ENCODE assay signal across 20 cellular contexts in the genomic region with DNA sequence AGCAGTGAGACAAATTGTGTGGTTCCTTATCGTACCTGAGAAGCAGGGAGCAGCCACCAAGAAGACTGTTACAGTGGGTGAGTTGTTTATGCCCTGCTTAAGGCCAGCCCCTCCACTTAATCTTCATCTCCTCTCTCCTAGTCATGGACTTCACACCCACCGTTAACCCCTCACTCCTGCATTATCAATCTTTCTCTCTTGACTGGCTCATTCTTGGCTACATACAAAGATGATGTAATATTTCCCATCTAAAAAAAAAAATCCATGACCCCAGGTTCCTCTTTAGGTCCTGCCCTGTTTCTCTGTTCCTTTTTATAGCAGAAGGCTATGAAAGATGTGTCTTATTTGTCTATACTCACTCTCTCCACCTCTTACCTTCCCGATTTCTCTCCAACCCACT.
DNase-seq lines count a peak whose midpoint lies in the region; ATAC-seq and TF ChIP-seq lines count a peak whose summit lies in the region.
"Had no signal": no experiment of that assay in that cellular context is flagged by ENCODE, and none has a peak within 500 bp of the region (broad histone marks: within the 10 kb centered on the region; RNA-seq: fewer than 3 reads in every experiment).

No MANE protein-coding gene starts in this region.

- no peaks in the 10 kb centered on the region for H3K27me3 ChIP-seq in endodermal cell (ENCODE audit: control insufficient read depth, insufficient read depth, low read length, poor library complexity, severe bottlenecking)
- H3K27me3 ChIP-seq: heart right ventricle, sigmoid colon, thyroid gland had no signal

- H3K27ac ChIP-seq in endodermal cell (ENCODE audit: low read depth, low read length): no peak overlapping the region
- H3K27ac ChIP-seq: coronary artery, sigmoid colon, VCaP had no signal

- no peak for DNase-seq in activated naive CD4-positive, alpha-beta T cell treated with Interleukin-2 at 50 U/mL for 16 hours
- DNase-seq in SIG-M5 (lab: John Stamatoyannopoulos, UW) (peak; percentile 45), endodermal cell (no peak), dedifferentiated amniotic fluid mesenchymal stem cell (ENCODE audit: extremely low spot score) (no peak), NCI-H748 treated with DMSO at 0.1 percent for 48 hours (lab: John Stamatoyannopoulos, UW) (no peak)
- DNase-seq: 8988T; activated effector memory CD4-positive, alpha-beta T cell treated with Interleukin-2 at 50 U/mL for 16 hours; CD4-positive, CD25-positive, alpha-beta regulatory T cell; DMS79 treated with DMSO at 0.1 percent for 48 hours; heart right ventricle; midbrain; nucleus accumbens; sigmoid colon; stimulated activated CD8-positive, alpha-beta memory T cell treated with anti-CD3 and anti-CD28 coated beads, Interleukin-4, amount 100 ng/mL, for 48 hours had no signal

- no peak overlapping the region for H3K4me3 ChIP-seq in endodermal cell (ENCODE audit: low read length)
- H3K4me3 ChIP-seq: coronary artery, heart right ventricle, sigmoid colon, thyroid gland had no signal

- H3K4me1 Mint-ChIP-seq in activated naive CD4-positive, alpha-beta T cell treated with anti-CD3 and anti-CD28 coated beads, Interleukin-2, amount 50 U/mL, for 24 hours: peaks cover 16% of the 10 kb centered on the region
- H3K4me1 Mint-ChIP-seq in endodermal cell: peaks cover 17% of the 10 kb centered on the region

- H3K36me3 Mint-ChIP-seq in activated naive CD4-positive, alpha-beta T cell treated with anti-CD3 and anti-CD28 coated beads, Interleukin-2, amount 50 U/mL, for 24 hours: peaks cover 9% of the 10 kb centered on the region
- H3K36me3 Mint-ChIP-seq in endodermal cell (ENCODE audit: low read depth): no peaks in the 10 kb centered on the region

- H3K36me3 ChIP-seq in endodermal cell (ENCODE audit: control insufficient read depth, insufficient read depth, low read length): no peaks in the 10 kb centered on the region
- H3K36me3 ChIP-seq: heart right ventricle, sigmoid colon, thyroid gland had no signal

- no peaks in the 10 kb centered on the region for H3K27me3 Mint-ChIP-seq in activated naive CD4-positive, alpha-beta T cell treated with anti-CD3 and anti-CD28 coated beads, Interleukin-2, amount 50 U/mL, for 24 hours
- H3K27me3 Mint-ChIP-seq in endodermal cell (ENCODE audit: insufficient read depth): no peaks in the 10 kb centered on the region
- H3K27me3 Mint-ChIP-seq: CD4-positive, CD25-positive, alpha-beta regulatory T cell had no signal

- no peaks in the 10 kb centered on the region for H3K9me3 ChIP-seq in endodermal cell (ENCODE audit: control insufficient read depth, low read length)
- H3K9me3 ChIP-seq: heart right ventricle, sigmoid colon, thyroid gland had no signal

- ATAC-seq in GM21723 (IDR thresholded peaks at IDR 0.05; ENCODE audit: unreplicated experiment) (no peak), HG03565 (IDR thresholded peaks at IDR 0.05; ENCODE audit: unreplicated experiment) (no peak)

- H3K27ac Mint-ChIP-seq in activated naive CD4-positive, alpha-beta T cell treated with anti-CD3 and anti-CD28 coated beads, Interleukin-2, amount 50 U/mL, for 24 hours: peak overlapping the region; percentile 7
- H3K27ac Mint-ChIP-seq in endodermal cell: peak overlapping the region; percentile 49

- H3K9ac ChIP-seq in endodermal cell (ENCODE audit: extremely low read depth, low read length, poor library complexity, severe bottlenecking): no peak overlapping the region

- no peak overlapping the region for H3K4me3 Mint-ChIP-seq in activated naive CD4-positive, alpha-beta T cell treated with anti-CD3 and anti-CD28 coated beads, Interleukin-2, amount 50 U/mL, for 24 hours
- no peak overlapping the region for H3K4me3 Mint-ChIP-seq in endodermal cell
- H3K4me3 Mint-ChIP-seq: CD4-positive, CD25-positive, alpha-beta regulatory T cell had no signal

- no peak for TF ChIP-seq CTCF in endodermal cell (conservative IDR thresholded peaks at IDR 0.05)

- no peaks in the 10 kb centered on the region for H3K9me3 Mint-ChIP-seq in activated naive CD4-positive, alpha-beta T cell treated with anti-CD3 and anti-CD28 coated beads, Interleukin-2, amount 50 U/mL, for 24 hours
- no peaks in the 10 kb centered on the region for H3K9me3 Mint-ChIP-seq in endodermal cell
- H3K9me3 Mint-ChIP-seq: CD4-positive, CD25-positive, alpha-beta regulatory T cell had no signal

- 50 to 81% methylated on average over 2 of the region's 3 CpGs for WGBS in endodermal cell (ENCODE audit: insufficient coverage in 1 of 2, insufficient read length in 1 of 2), 2 experiments

- H3K4me1 ChIP-seq in endodermal cell (ENCODE audit: control insufficient read depth, insufficient read depth, low read length): no peaks in the 10 kb centered on the region
- H3K4me1 ChIP-seq: sigmoid colon had no signal
